ENCODE assay signal across 36 cellular contexts in the genomic region with DNA sequence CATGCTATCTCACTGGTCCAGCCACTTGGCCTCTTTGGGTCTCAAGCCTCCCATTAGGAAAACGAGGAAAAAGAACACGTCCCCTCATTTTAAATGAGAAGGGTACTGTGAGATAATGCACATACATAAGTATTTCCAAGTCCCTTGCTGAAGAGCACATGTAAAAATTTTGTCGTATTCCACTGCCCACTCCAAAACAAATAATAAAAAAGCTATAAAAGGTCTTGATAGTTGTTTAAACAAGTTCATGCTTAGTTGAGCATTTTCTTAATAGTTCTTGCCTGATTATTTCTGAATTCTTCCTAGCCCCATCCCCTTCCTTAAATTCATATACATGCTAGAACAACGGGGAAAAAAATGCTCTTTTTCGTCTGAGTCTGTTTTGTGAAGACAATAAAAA.
"Had no signal": no experiment of that assay in that cellular context is flagged by ENCODE, and none has a peak within 500 bp of the region (broad histone marks: within the 10 kb centered on the region; RNA-seq: fewer than 3 reads in every experiment).

No MANE protein-coding gene starts in this region.

- H3K4me1 ChIP-seq: adrenal gland, ascending aorta, breast epithelium had no signal

- H3K27ac ChIP-seq: adrenal gland, ascending aorta, body of pancreas, brain microvascular endothelial cell, breast epithelium, cardiac muscle cell had no signal

- H3K9me3 Mint-ChIP-seq: activated naive CD4-positive, alpha-beta T cell treated with anti-CD3 and anti-CD28 coated beads for 36 hours; activated naive CD4-positive, alpha-beta T cell treated with anti-CD3 and anti-CD28 coated beads, Interleukin-2, amount 10 ng/mL, durations not matched to agents 7 days and 5 days; activated naive CD4-positive, alpha-beta T cell treated with anti-CD3 and anti-CD28 coated beads, Interleukin-2, amount 50 U/mL, for 24 hours; activated naive CD4-positive, alpha-beta T cell treated with anti-CD3 and anti-CD28 coated beads, Interleukin-2, amount 50 U/mL, for 72 hours; activated naive CD8-positive, alpha-beta T cell treated with anti-CD3 and anti-CD28 coated beads for 36 hours; activated naive CD8-positive, alpha-beta T cell treated with anti-CD3 and anti-CD28 coated beads, Interleukin-2, amount 10 ng/mL, durations not matched to agents 7 days and 5 days; activated naive CD8-positive, alpha-beta T cell treated with anti-CD3 and anti-CD28 coated beads, Interleukin-2, amount 50 U/mL, for 24 hours; activated T-cell treated with anti-CD3 and anti-CD28 coated beads, Interleukin-2, amount 50 U/mL, for 72 hours; activated T-helper 1 cell treated with anti-CD3 and anti-CD28 coated beads, Interleukin-12 subunit alpha, Interleukin-12 subunit beta, Interleukin-2, Interleukin-4 antibody, amounts not matched to agents 30 ng/mL and 10 ng/mL and 1 ng/mL, durations not matched to agents 14 hours and 24 hours and 36 hours; activated T-helper 17 cell treated with anti-CD3 and anti-CD28 coated beads, Interleukin-2, amount 50 U/mL, for 72 hours; activated T-helper 2 cell treated with anti-CD3 and anti-CD28 coated beads, Interferon-gamma antibody, Interleukin-2, Interleukin-4, amounts not matched to agents 10 μg/mL and 5 μg/mL and 100 μg/mL, durations not matched to agents 14 hours and 24 hours and 36 hours; brain; central memory CD8-positive, alpha-beta T cell had no signal

- ATAC-seq: activated naive CD4-positive, alpha-beta T cell treated with anti-CD3 and anti-CD28 coated beads, Interleukin-2, amount 50 U/mL, for 72 hours; activated naive CD8-positive, alpha-beta T cell treated with anti-CD3 and anti-CD28 coated beads, Interleukin-2, amount 50 U/mL, for 24 hours; activated T-cell treated with anti-CD3 and anti-CD28 coated beads, Interleukin-2, amount 50 U/mL, for 72 hours; activated T-helper 17 cell treated with anti-CD3 and anti-CD28 coated beads, Interleukin-2, amount 50 U/mL, for 72 hours; body of pancreas had no signal

- H3K4me3 ChIP-seq: adrenal gland, ascending aorta, body of pancreas, breast epithelium, cardiac muscle cell had no signal

- H3K27me3 ChIP-seq: adrenal gland, ascending aorta, body of pancreas, brain microvascular endothelial cell, breast epithelium, cardiac muscle cell had no signal

- H3K27me3 Mint-ChIP-seq: activated naive CD4-positive, alpha-beta T cell treated with anti-CD3 and anti-CD28 coated beads, Interleukin-2, amount 10 ng/mL, durations not matched to agents 7 days and 5 days; activated naive CD4-positive, alpha-beta T cell treated with anti-CD3 and anti-CD28 coated beads, Interleukin-2, amount 50 U/mL, for 24 hours; activated naive CD8-positive, alpha-beta T cell; activated naive CD8-positive, alpha-beta T cell treated with anti-CD3 and anti-CD28 coated beads for 36 hours; activated naive CD8-positive, alpha-beta T cell treated with anti-CD3 and anti-CD28 coated beads, Interleukin-2, amount 10 ng/mL, durations not matched to agents 7 days and 5 days; activated naive CD8-positive, alpha-beta T cell treated with anti-CD3 and anti-CD28 coated beads, Interleukin-2, amount 50 U/mL, for 24 hours; activated T-helper 17 cell treated with anti-CD3 and anti-CD28 coated beads, Interleukin-2, amount 50 U/mL, for 72 hours; brain; central memory CD8-positive, alpha-beta T cell had no signal

- H3K36me3 Mint-ChIP-seq: activated naive CD4-positive, alpha-beta T cell treated with anti-CD3 and anti-CD28 coated beads, Interleukin-2, amount 50 U/mL, for 72 hours had no signal

- H3K4me3 Mint-ChIP-seq: activated naive CD4-positive, alpha-beta T cell treated with anti-CD3 and anti-CD28 coated beads for 36 hours; activated naive CD4-positive, alpha-beta T cell treated with anti-CD3 and anti-CD28 coated beads, Interleukin-2, amount 10 ng/mL, durations not matched to agents 7 days and 5 days; activated naive CD4-positive, alpha-beta T cell treated with anti-CD3 and anti-CD28 coated beads, Interleukin-2, amount 50 U/mL, for 24 hours; activated naive CD8-positive, alpha-beta T cell; activated naive CD8-positive, alpha-beta T cell treated with anti-CD3 and anti-CD28 coated beads for 36 hours; activated naive CD8-positive, alpha-beta T cell treated with anti-CD3 and anti-CD28 coated beads, Interleukin-2, amount 10 ng/mL, durations not matched to agents 7 days and 5 days; activated naive CD8-positive, alpha-beta T cell treated with anti-CD3 and anti-CD28 coated beads, Interleukin-2, amount 50 U/mL, for 24 hours; activated T-cell treated with anti-CD3 and anti-CD28 coated beads, Interleukin-2, amount 50 U/mL, for 72 hours; activated T-helper 1 cell treated with anti-CD3 and anti-CD28 coated beads, Interleukin-12 subunit alpha, Interleukin-12 subunit beta, Interleukin-2, Interleukin-4 antibody, amounts not matched to agents 30 ng/mL and 10 ng/mL and 1 ng/mL, durations not matched to agents 14 hours and 24 hours and 36 hours; activated T-helper 17 cell treated with anti-CD3 and anti-CD28 coated beads, Interleukin-2, amount 50 U/mL, for 72 hours; brain; central memory CD8-positive, alpha-beta T cell had no signal

- H3K4me1 Mint-ChIP-seq: activated naive CD4-positive, alpha-beta T cell treated with anti-CD3 and anti-CD28 coated beads, Interleukin-2, amount 10 ng/mL, durations not matched to agents 7 days and 5 days; activated naive CD4-positive, alpha-beta T cell treated with anti-CD3 and anti-CD28 coated beads, Interleukin-2, amount 50 U/mL, for 24 hours; activated naive CD8-positive, alpha-beta T cell treated with anti-CD3 and anti-CD28 coated beads for 36 hours; activated naive CD8-positive, alpha-beta T cell treated with anti-CD3 and anti-CD28 coated beads, Interleukin-2, amount 10 ng/mL, durations not matched to agents 7 days and 5 days; activated naive CD8-positive, alpha-beta T cell treated with anti-CD3 and anti-CD28 coated beads, Interleukin-2, amount 50 U/mL, for 24 hours; activated T-helper 17 cell treated with anti-CD3 and anti-CD28 coated beads, Interleukin-2, amount 50 U/mL, for 72 hours; brain; central memory CD8-positive, alpha-beta T cell had no signal

- H3K27ac Mint-ChIP-seq: activated naive CD4-positive, alpha-beta T cell treated with anti-CD3 and anti-CD28 coated beads for 36 hours; activated naive CD4-positive, alpha-beta T cell treated with anti-CD3 and anti-CD28 coated beads, Interleukin-2, amount 10 ng/mL, durations not matched to agents 7 days and 5 days; activated naive CD4-positive, alpha-beta T cell treated with anti-CD3 and anti-CD28 coated beads, Interleukin-2, amount 50 U/mL, for 24 hours; activated naive CD4-positive, alpha-beta T cell treated with anti-CD3 and anti-CD28 coated beads, Interleukin-2, amount 50 U/mL, for 72 hours; activated naive CD8-positive, alpha-beta T cell; activated naive CD8-positive, alpha-beta T cell treated with anti-CD3 and anti-CD28 coated beads for 36 hours; activated naive CD8-positive, alpha-beta T cell treated with anti-CD3 and anti-CD28 coated beads, Interleukin-2, amount 10 ng/mL, durations not matched to agents 7 days and 5 days; activated naive CD8-positive, alpha-beta T cell treated with anti-CD3 and anti-CD28 coated beads, Interleukin-2, amount 50 U/mL, for 24 hours; activated T-cell treated with anti-CD3 and anti-CD28 coated beads, Interleukin-2, amount 50 U/mL, for 72 hours; activated T-helper 1 cell treated with anti-CD3 and anti-CD28 coated beads, Interleukin-12 subunit alpha, Interleukin-12 subunit beta, Interleukin-2, Interleukin-4 antibody, amounts not matched to agents 30 ng/mL and 10 ng/mL and 1 ng/mL, durations not matched to agents 14 hours and 24 hours and 36 hours; activated T-helper 17 cell treated with anti-CD3 and anti-CD28 coated beads, Interleukin-2, amount 50 U/mL, for 72 hours; activated T-helper 2 cell treated with anti-CD3 and anti-CD28 coated beads, Interferon-gamma antibody, Interleukin-2, Interleukin-4, amounts not matched to agents 10 μg/mL and 5 μg/mL and 100 μg/mL, durations not matched to agents 14 hours and 24 hours and 36 hours; brain had no signal

- H3K9me3 ChIP-seq: adrenal gland, ascending aorta, body of pancreas, breast epithelium had no signal

- DNase-seq: activated effector memory CD4-positive, alpha-beta T cell treated with anti-CD3 and anti-CD28 coated beads, Interleukin-2, amount 50 U/mL, for 16 hours; activated effector memory CD4-positive, alpha-beta T cell treated with Interleukin-2 at 50 U/mL for 16 hours; activated gamma-delta T cell; activated gamma-delta T cell treated with Interleukin-2 at 50 U/mL for 16 hours; activated naive CD4-positive, alpha-beta T cell; activated naive CD4-positive, alpha-beta T cell treated with anti-CD3 and anti-CD28 coated beads for 36 hours; activated naive CD4-positive, alpha-beta T cell treated with anti-CD3 and anti-CD28 coated beads, Interleukin-2, amount 10 ng/mL, durations not matched to agents 7 days and 5 days; activated naive CD4-positive, alpha-beta T cell treated with anti-CD3 and anti-CD28 coated beads, Interleukin-2, amount 50 U/mL, for 16 hours; activated naive CD4-positive, alpha-beta T cell treated with Interleukin-2 at 50 U/mL for 16 hours; activated naive CD8-positive, alpha-beta T cell treated with anti-CD3 and anti-CD28 coated beads for 36 hours; activated naive CD8-positive, alpha-beta T cell treated with anti-CD3 and anti-CD28 coated beads, Interleukin-2, amount 10 ng/mL, durations not matched to agents 7 days and 5 days; activated naive CD8-positive, alpha-beta T cell treated with anti-CD3 and anti-CD28 coated beads, Interleukin-2, amount 50 U/mL, for 24 hours; activated T-cell treated with anti-CD3 and anti-CD28 coated beads, Interleukin-2, amount 50 U/mL, for 1 hour; activated T-cell treated with anti-CD3 and anti-CD28 coated beads, Interleukin-2, amount 50 U/mL, for 48 hours; activated T-cell treated with anti-CD3 and anti-CD28 coated beads, Interleukin-2, amount 50 U/mL, for 72 hours; adrenal gland; amniotic stem cell; amygdala; anterior cingulate cortex; aorta; body of pancreas; brain microvascular endothelial cell; caudate nucleus; central memory CD4-positive, alpha-beta T cell; cerebellar nuclear complex had no signal
